Comparison of ENCODE assay signal across 21 cellular contexts in genomic region chr7:157522189-157522588, GRCh38.
DNase-seq lines count a peak whose midpoint lies in the region; ATAC-seq and TF ChIP-seq lines count a peak whose summit lies in the region.
"Had no signal": no experiment of that assay in that cellular context is flagged by ENCODE, and none has a peak within 500 bp of the region (broad histone marks: within the 10 kb centered on the region; RNA-seq: fewer than 3 reads in every experiment).

No MANE protein-coding gene starts in this region.

- no peak overlapping the region for H3K27ac ChIP-seq in heart right ventricle
- H3K27ac ChIP-seq: brain microvascular endothelial cell, esophagus squamous epithelium, gastrocnemius medialis, suprapubic skin had no signal

- H3K4me3 Mint-ChIP-seq in activated CD8-positive, alpha-beta memory T cell treated with anti-CD3 and anti-CD28 coated beads, Interleukin-2, amount 10 ng/mL, durations not matched to agents 7 days and 5 days = no peak overlapping the region
- H3K4me3 Mint-ChIP-seq: effector memory CD8-positive, alpha-beta T cell; stimulated activated memory B cell treated with anti-CD40 and anti-IgM and Interleukin-4, amounts not matched to agents 10 μg/mL and 1 μg/mL and 100 μg/mL, for 72 hours had no signal

- H3K27me3 ChIP-seq in heart right ventricle = peaks cover 0 to 44% (median 15%) of the 10 kb centered on the region in 7 donors
- H3K27me3 ChIP-seq: brain microvascular endothelial cell had no signal

- no peaks in the 10 kb centered on the region for H3K4me1 Mint-ChIP-seq in activated CD8-positive, alpha-beta memory T cell treated with anti-CD3 and anti-CD28 coated beads, Interleukin-2, amount 10 ng/mL, durations not matched to agents 7 days and 5 days
- H3K4me1 Mint-ChIP-seq: stimulated activated memory B cell treated with anti-CD40 and anti-IgM and Interleukin-4, amounts not matched to agents 10 μg/mL and 1 μg/mL and 100 μg/mL, for 72 hours had no signal

- no peaks in the 10 kb centered on the region for H3K36me3 Mint-ChIP-seq in activated CD8-positive, alpha-beta memory T cell treated with anti-CD3 and anti-CD28 coated beads, Interleukin-2, amount 10 ng/mL, durations not matched to agents 7 days and 5 days
- H3K36me3 Mint-ChIP-seq: stimulated activated memory B cell treated with anti-CD40 and anti-IgM and Interleukin-4, amounts not matched to agents 10 μg/mL and 1 μg/mL and 100 μg/mL, for 72 hours had no signal

- ATAC-seq in heart right ventricle (no peak), HG02938 (IDR thresholded peaks at IDR 0.05; ENCODE audit: unreplicated experiment) (no peak)
- no peak for ATAC-seq in activated CD8-positive, alpha-beta memory T cell treated with anti-CD3 and anti-CD28 coated beads, Interleukin-2, amount 10 ng/mL, durations not matched to agents 7 days and 5 days
- ATAC-seq: effector memory CD8-positive, alpha-beta T cell; gastrocnemius medialis; stimulated activated memory B cell treated with anti-CD40 and anti-IgM and Interleukin-4, amounts not matched to agents 10 μg/mL and 1 μg/mL and 100 μg/mL, for 72 hours had no signal

- no peak overlapping the region for H3K27ac Mint-ChIP-seq in activated CD8-positive, alpha-beta memory T cell treated with anti-CD3 and anti-CD28 coated beads, Interleukin-2, amount 10 ng/mL, durations not matched to agents 7 days and 5 days
- H3K27ac Mint-ChIP-seq: activated T-helper 2 cell treated with anti-CD3 and anti-CD28 coated beads, Interferon-gamma antibody, Interleukin-2, Interleukin-4, amounts not matched to agents 10 μg/mL and 5 μg/mL and 100 μg/mL, durations not matched to agents 14 hours and 24 hours and 36 hours; effector memory CD8-positive, alpha-beta T cell; stimulated activated memory B cell treated with anti-CD40 and anti-IgM and Interleukin-4, amounts not matched to agents 10 μg/mL and 1 μg/mL and 100 μg/mL, for 72 hours had no signal

- no peak for TF ChIP-seq CTCF in heart right ventricle (IDR thresholded peaks at IDR 0.05)

- no peaks in the 10 kb centered on the region for H3K9me3 ChIP-seq in heart right ventricle
- H3K9me3 ChIP-seq: esophagus squamous epithelium, gastrocnemius medialis, HAP-1, suprapubic skin had no signal

- peaks cover 17% of the 10 kb centered on the region for H3K27me3 Mint-ChIP-seq in activated CD8-positive, alpha-beta memory T cell treated with anti-CD3 and anti-CD28 coated beads, Interleukin-2, amount 10 ng/mL, durations not matched to agents 7 days and 5 days

- no peaks in the 10 kb centered on the region for H3K36me3 ChIP-seq in heart right ventricle
- H3K36me3 ChIP-seq: brain microvascular endothelial cell, esophagus squamous epithelium, gastrocnemius medialis, HAP-1, suprapubic skin had no signal

- DNase-seq in cardiac septum (ENCODE audit: low spot score) (peak; percentile 72), heart right ventricle (no peak), mesenteric fat pad (ENCODE audit: low spot score) (peak; percentile 78), ureter (ENCODE audit: low spot score) (peak; percentile 14), midbrain (lab: John Stamatoyannopoulos, UW) (no peak)
- peak; percentile 36 for DNase-seq in activated CD8-positive, alpha-beta memory T cell treated with anti-CD3 and anti-CD28 coated beads, Interleukin-2, amount 10 ng/mL, durations not matched to agents 7 days and 5 days
- DNase-seq: activated CD4-positive, alpha-beta T cell treated with anti-CD3 and anti-CD28 coated beads for 1 hour; brain microvascular endothelial cell; effector memory CD8-positive, alpha-beta T cell; EL; esophagus squamous epithelium; gastrocnemius medialis; NCI-H1694; NCI-H526; occipital lobe; stimulated activated CD4-positive, alpha-beta T cell treated with anti-CD3 and anti-CD28 coated beads, Interleukin-4, amount 100 ng/mL, for 1 hour had no signal

- no peaks in the 10 kb centered on the region for H3K9me3 Mint-ChIP-seq in activated CD8-positive, alpha-beta memory T cell treated with anti-CD3 and anti-CD28 coated beads, Interleukin-2, amount 10 ng/mL, durations not matched to agents 7 days and 5 days (ENCODE audit: low read depth)
- H3K9me3 Mint-ChIP-seq: activated T-helper 2 cell treated with anti-CD3 and anti-CD28 coated beads, Interferon-gamma antibody, Interleukin-2, Interleukin-4, amounts not matched to agents 10 μg/mL and 5 μg/mL and 100 μg/mL, durations not matched to agents 14 hours and 24 hours and 36 hours; effector memory CD8-positive, alpha-beta T cell; stimulated activated memory B cell treated with anti-CD40 and anti-IgM and Interleukin-4, amounts not matched to agents 10 μg/mL and 1 μg/mL and 100 μg/mL, for 72 hours had no signal

- CTCF ChIA-PET in activated CD8-positive, alpha-beta memory T cell treated with anti-CD3 and anti-CD28 coated beads, Interleukin-2, amount 10 ng/mL, durations not matched to agents 7 days and 5 days (lab: Charles Lee) = no interaction called here

- no peak overlapping the region for H3K4me3 ChIP-seq in heart right ventricle
- H3K4me3 ChIP-seq: esophagus squamous epithelium, gastrocnemius medialis, HAP-1, suprapubic skin had no signal

- H3K4me1 ChIP-seq in heart right ventricle = no peaks in the 10 kb centered on the region
- H3K4me1 ChIP-seq: esophagus squamous epithelium, gastrocnemius medialis, HAP-1, suprapubic skin had no signal

- intact Hi-C loops in cardiac septum (cut with DNase I) = no loop called here
- intact Hi-C loops in heart right ventricle (cut with DNase I) = no loop called here

- 87 to 91% methylated on average over 18 of the region's 18 CpGs for WGBS in heart right ventricle, 2 donors

Comparison
In these comparisons a context has a peak if more than half of its experiments do, and no peak if none do; other contexts are left out.
1. DNase-seq: peak in cardiac septum (single experiment), activated CD8-positive, alpha-beta memory T cell treated with anti-CD3 and anti-CD28 coated beads, Interleukin-2, amount 10 ng/mL, durations not matched to agents 7 days and 5 days (single experiment), mesenteric fat pad (single experiment) and ureter (single experiment); none in heart right ventricle (0 of 2) and midbrain (single experiment).